21 cellular contexts compared by ENCODE assay signal in the genomic region with DNA sequence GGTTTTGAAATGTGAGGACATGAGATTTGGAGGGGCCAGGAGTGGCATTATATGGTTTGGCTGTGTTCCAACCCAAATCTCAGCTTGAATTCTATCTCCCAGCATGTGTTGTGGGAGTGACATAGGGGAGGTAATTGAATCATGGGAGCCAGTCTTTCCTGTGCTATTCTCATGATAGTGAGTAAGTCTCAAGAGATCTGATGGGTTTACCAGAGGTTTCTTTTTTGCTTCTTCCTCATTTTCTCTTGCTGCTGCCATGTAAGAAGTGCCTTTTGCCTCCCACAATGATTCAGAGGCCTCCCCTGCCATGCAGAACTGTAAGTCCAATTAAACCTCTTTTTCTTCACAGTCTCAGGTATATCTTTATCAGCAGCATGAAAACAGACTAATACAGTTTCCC. TPM values are rescaled to one million over a fixed set of nuclear protein-coding genes. Genes with fewer than 3 reads are reported as not detected.
"Had no signal": no experiment of that assay in that cellular context is flagged by ENCODE, and none has a peak within 500 bp of the region (broad histone marks: within the 10 kb centered on the region; RNA-seq: fewer than 3 reads in every experiment).

No MANE protein-coding gene starts in this region.

RNA-seq across cellular contexts. Expression of a gene that starts 8.0 kb away (rescaled TPM):
- total RNA-seq: natural killer cell treated with Interleukin-12 subunit alpha and Interleukin-12 subunit beta and Interleukin-15 and Interleukin-18, amount 100 ng/mL, for 72 hours; neural crest cell; omental fat pad; osteocyte; pancreas; posterior vena cava; prostate gland; pulmonary artery endothelial cell; right atrium auricular region; sciatic nerve; smooth muscle cell; spleen; stomach; subcutaneous adipose tissue; temporal lobe; thoracic aorta; thyroid gland; tibial nerve; upper lobe of left lung; ureter; vagina had no signal
- polyA plus RNA-seq: pancreas, smooth muscle cell, spleen, stomach had no signal

RNA-seq across cellular contexts. Expression of a gene that starts 20.5 kb away (rescaled TPM):
- total RNA-seq: natural killer cell treated with Interleukin-12 subunit alpha and Interleukin-12 subunit beta and Interleukin-15 and Interleukin-18, amount 100 ng/mL, for 72 hours; neural crest cell; omental fat pad; osteocyte; pancreas; posterior vena cava; prostate gland; pulmonary artery endothelial cell; right atrium auricular region; sciatic nerve; smooth muscle cell; spleen; stomach; subcutaneous adipose tissue; thoracic aorta; tibial nerve; upper lobe of left lung; ureter; vagina had no signal
- polyA plus RNA-seq: smooth muscle cell, spleen, stomach had no signal

RNA-seq across cellular contexts. Expression of a gene that starts 26.8 kb away (rescaled TPM):
- total RNA-seq: natural killer cell treated with Interleukin-12 subunit alpha and Interleukin-12 subunit beta and Interleukin-15 and Interleukin-18, amount 100 ng/mL, for 72 hours; neural crest cell; omental fat pad; osteocyte; pancreas; posterior vena cava; prostate gland; pulmonary artery endothelial cell; right atrium auricular region; sciatic nerve; smooth muscle cell; stomach; subcutaneous adipose tissue; temporal lobe; thoracic aorta; thyroid gland; tibial nerve; upper lobe of left lung; ureter; vagina had no signal
- polyA plus RNA-seq: pancreas, smooth muscle cell, spleen, stomach had no signal

RNA-seq across cellular contexts. Expression of a gene that starts 57.0 kb away (rescaled TPM):
- total RNA-seq: natural killer cell treated with Interleukin-12 subunit alpha and Interleukin-12 subunit beta and Interleukin-15 and Interleukin-18, amount 100 ng/mL, for 72 hours; neural crest cell; omental fat pad; osteocyte; pancreas; posterior vena cava; prostate gland; pulmonary artery endothelial cell; right atrium auricular region; sciatic nerve; smooth muscle cell; spleen; stomach; subcutaneous adipose tissue; temporal lobe; thoracic aorta; thyroid gland; tibial nerve; upper lobe of left lung; ureter; vagina had no signal
- polyA plus RNA-seq: pancreas, smooth muscle cell, spleen, stomach had no signal
